8 cellular contexts compared by ENCODE assay signal in the genomic region with DNA sequence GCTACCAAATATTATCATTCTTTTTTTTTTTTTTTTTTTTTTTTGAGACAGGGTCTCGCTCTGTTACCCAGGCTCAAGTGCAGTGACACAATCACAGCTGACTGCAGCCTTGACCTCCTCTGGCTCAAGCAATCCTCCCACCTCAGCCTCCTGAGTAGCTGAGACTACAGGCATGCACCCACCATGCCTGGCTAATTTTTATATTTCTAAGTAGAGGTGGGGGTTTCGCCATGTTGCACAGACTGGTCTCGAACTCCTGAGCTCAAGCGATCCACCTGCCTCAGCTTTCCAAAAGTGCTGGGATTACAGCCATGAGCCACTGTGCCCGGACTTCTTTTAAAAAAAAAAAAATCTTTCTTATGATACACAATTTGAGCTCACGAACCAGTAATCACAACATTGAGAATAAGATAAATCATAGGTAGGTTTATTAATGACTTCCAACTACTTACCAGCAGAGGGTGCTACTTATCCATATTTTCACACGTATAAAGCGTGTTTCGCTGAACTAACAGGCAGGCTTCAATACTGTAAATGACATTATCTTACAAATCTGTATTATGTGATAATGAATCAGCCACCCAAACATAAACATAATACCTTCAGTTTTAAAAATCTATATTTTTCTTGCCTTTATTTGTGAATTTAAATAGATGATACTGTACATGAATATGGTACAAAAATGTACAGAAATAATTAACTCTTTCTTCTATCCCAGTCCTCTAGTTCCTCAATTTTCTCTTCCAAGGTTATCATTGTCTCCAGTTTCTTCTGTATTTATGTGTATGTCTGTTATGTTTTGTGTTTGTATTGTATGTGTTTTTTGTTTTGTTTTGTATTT. TPM values are rescaled to one million over a fixed set of nuclear protein-coding genes. Genes with fewer than 3 reads are reported as not detected.
DNase-seq lines count a peak whose midpoint lies in the region; ATAC-seq and TF ChIP-seq lines count a peak whose summit lies in the region.

No MANE protein-coding gene starts in this region.

- H3K27ac ChIP-seq in stomach = no peak overlapping the region

- no peak overlapping the region for H3K4me3 Mint-ChIP-seq in MCF 10A (ENCODE audit: unreplicated experiment)

- DNase-seq in BE2C (no peak), HPDE6-E6E7 (ENCODE audit: extremely low spot score) (peak; percentile 45), NCI-H82 (lab: John Stamatoyannopoulos, UW) (peak; percentile 85), MCF 10A (ENCODE audit: unreplicated experiment) (peak; percentile 69), iris pigment epithelial cell (ENCODE audit: low read depth) (peak; percentile 67), stomach (no peak), nucleus accumbens (lab: John Stamatoyannopoulos, UW) (no peak)

- BruUV-seq in MCF 10A (replicated peaks; lab: Mats Ljungman, UMichigan) = no TSS peak

- H3K4me3 ChIP-seq in BE2C (ENCODE audit: low read depth, low read length) (no peak overlapping the region), stomach (no peak overlapping the region)

- TF ChIP-seq POLR2A in stomach (IDR thresholded peaks at IDR 0.05) = no peak

- H3K9me3 Mint-ChIP-seq in MCF 10A (ENCODE audit: unreplicated experiment) = no peaks in the 10 kb centered on the region

- H3K4me1 ChIP-seq in BE2C (no peaks in the 10 kb centered on the region), stomach (no peaks in the 10 kb centered on the region)

- H3K36me3 ChIP-seq in BE2C = no peaks in the 10 kb centered on the region
- H3K36me3 ChIP-seq in stomach = no peaks in the 10 kb centered on the region

- TF ChIP-seq EP300 in stomach (IDR thresholded peaks at IDR 0.05) = no peak

- H3K27ac Mint-ChIP-seq in MCF 10A (ENCODE audit: low read depth, unreplicated experiment) = no peak overlapping the region

- intact Hi-C loops in MCF 10A (cut with micrococcal nuclease) = loop anchor here (1.0 to 10.0 kb wide), 5 partner anchors 128 to 396 kb away; no protein-coding TSS in a partner anchor
- intact Hi-C loops in stomach (cut with DNase I; ENCODE audit: low total_unique reads) = no loop called here

- CTCF ChIA-PET in MCF 10A (lab: Yijun Ruan, JAX) = interaction anchor here (0.6 to 7.3 kb wide), 31 partner anchors 9 to 397 kb away, joined by 3 to 90 read pairs (median 5); partner anchors contain the start of genes DNAI7 and ETFRF1

- H3K4me1 Mint-ChIP-seq in MCF 10A (ENCODE audit: insufficient read depth, unreplicated experiment) = peaks cover 5% of the 10 kb centered on the region

- 31 to 38% (median 36%) methylated on average over 9 of the region's 9 CpGs for WGBS in stomach, 5 donors

- TF ChIP-seq CTCF in BE2C (IDR thresholded peaks at IDR 0.05; ENCODE audit: low read depth, low read length) (peak; percentile 54), MCF 10A (IDR thresholded peaks at IDR 0.05; ENCODE audit: unreplicated experiment) (peak; percentile 51), stomach (IDR thresholded peaks at IDR 0.05) (peak in 5 of 7 experiments; percentile 24 to 68 (median 53))

- POLR2A ChIA-PET in MCF 10A (lab: Yijun Ruan, JAX) = interaction anchor here (1.9 to 3.2 kb wide), 4 partner anchors 63 to 396 kb away, joined by 6 to 24 read pairs (median 11); no protein-coding TSS in a partner anchor

- peaks cover 7% of the 10 kb centered on the region for H3K36me3 Mint-ChIP-seq in MCF 10A (ENCODE audit: insufficient read depth, unreplicated experiment)

- no peaks in the 10 kb centered on the region for H3K27me3 Mint-ChIP-seq in MCF 10A (ENCODE audit: insufficient read depth, unreplicated experiment)

- H3K9me3 ChIP-seq in BE2C (no peaks in the 10 kb centered on the region; the same call in 1 of the 2 replicates), stomach (no peaks in the 10 kb centered on the region)

- H3K27me3 ChIP-seq in BE2C = no peaks in the 10 kb centered on the region
- no peaks in the 10 kb centered on the region for H3K27me3 ChIP-seq in stomach

- peak; percentile 43 for ATAC-seq in GM18519 (IDR thresholded peaks at IDR 0.05; ENCODE audit: low FRiP score, unreplicated experiment)

RNA-seq across cellular contexts. Expression of gene BCAT1, which starts 42.5 kb away (rescaled TPM):
- 65.1 TPM for polyA plus RNA-seq in BE2C (2012; ENCODE audit: insufficient read depth, insufficient read length, low read depth)
- 0.12 and 0.20 TPM in 2 replicates for total RNA-seq in MCF 10A (2022)
- 10 to 100 TPM in 3 of 5 donors, 1 to 10 TPM in 2; 7.0 to 33.0 (median 12.1) TPM for total RNA-seq in stomach
- polyA plus RNA-seq in stomach = 1 to 10 TPM; 1.3 to 7.5 (median 4.4) TPM

Comparison
In these comparisons a context has a peak if more than half of its experiments do, and no peak if none do; other contexts are left out.
1. DNase-seq: peak in HPDE6-E6E7 (single experiment), NCI-H82 (single experiment), MCF 10A (single experiment) and iris pigment epithelial cell (single experiment); none in BE2C (single experiment), stomach (single experiment) and nucleus accumbens (0 of 56).
2. Peak in every context shown above with its lines, with median percentiles within 50 percentile points of each other: CTCF ChIP-seq.